Comparison of ENCODE assay signal across 8 cellular contexts in the genomic region with DNA sequence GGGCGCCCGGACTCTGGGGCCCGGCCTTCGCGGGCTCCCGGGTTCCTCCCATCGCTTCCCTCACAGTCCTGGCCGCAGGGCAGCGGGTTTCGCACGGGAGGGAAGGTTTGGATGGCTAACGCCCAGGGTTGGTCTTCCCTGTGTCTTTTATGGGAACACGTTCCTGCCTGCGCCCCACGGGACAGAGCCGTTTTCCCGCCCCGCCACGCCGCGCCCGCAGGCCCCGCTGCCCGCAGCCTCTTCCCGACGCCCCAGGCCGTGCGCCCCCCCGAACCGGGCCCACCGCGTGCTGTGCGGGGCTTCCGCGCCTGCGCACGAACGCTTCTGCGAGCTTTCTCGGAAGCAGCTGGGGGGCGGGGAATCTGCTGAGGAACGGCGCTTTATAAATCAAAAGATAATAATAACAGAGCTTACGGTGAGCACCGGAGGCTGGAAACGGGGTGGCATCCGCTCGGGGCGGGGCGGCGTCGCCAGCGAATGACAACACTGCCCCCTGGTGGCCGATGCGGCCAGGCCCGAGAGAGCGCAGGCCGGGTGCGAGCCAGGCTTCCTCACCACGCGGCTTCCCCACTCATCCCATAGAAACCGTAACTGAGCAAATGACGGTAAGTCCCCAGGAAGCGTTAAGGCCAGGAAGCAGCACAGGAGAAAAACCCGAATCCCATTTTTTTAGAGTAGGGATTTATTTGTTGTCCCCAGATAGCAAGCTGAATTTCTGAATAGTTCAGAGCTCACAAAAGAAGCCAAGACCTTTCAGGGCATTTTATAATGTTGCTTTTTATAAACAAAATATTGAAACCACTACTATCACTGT.
DNase-seq lines count a peak whose midpoint lies in the region; TF ChIP-seq lines count a peak whose summit lies in the region.

No MANE protein-coding gene starts in this region.

- peak; percentile 77 for TF ChIP-seq CTCF in OCI-LY3 (IDR thresholded peaks at IDR 0.05; ENCODE audit: low read depth, low read length)

- H3K4me3 ChIP-seq in HUES48 (ENCODE audit: low read depth, low read length) (peak overlapping the region; percentile 45; the same call in 1 of the 2 replicates), OCI-LY3 (ENCODE audit: low read length) (peak overlapping the region; percentile 60), esophagus (ENCODE audit: low read depth in 1 of 2, low read length in 2 of 2) (peak overlapping the region; percentile 35 to 46), mucosa of rectum (ENCODE audit: low read length in 2 of 2) (peak overlapping the region; percentile 56 to 60)

- H3K27me3 ChIP-seq in HUES48 (ENCODE audit: control insufficient read depth, insufficient read depth, low read length) (peaks cover 10% of the 10 kb centered on the region), OCI-LY3 (ENCODE audit: low read depth, low read length) (no peaks in the 10 kb centered on the region), esophagus (ENCODE audit: control insufficient read depth in 1 of 2, insufficient read depth in 2 of 2, low read length in 2 of 2) (no peaks in the 10 kb centered on the region), mucosa of rectum (ENCODE audit: control insufficient read depth in 2 of 2, insufficient read depth in 2 of 2, low read length in 2 of 2) (no peaks in the 10 kb centered on the region)

- peak overlapping the region; percentile 80 for H3K4me2 ChIP-seq in OCI-LY3 (ENCODE audit: low read length)

- H3K4me1 ChIP-seq in HUES48 (ENCODE audit: control insufficient read depth, insufficient read depth, low read length): peaks cover 8% of the 10 kb centered on the region
- peaks cover 4% of the 10 kb centered on the region; the same call in 1 of the 2 replicates for H3K4me1 ChIP-seq in OCI-LY3 (ENCODE audit: low read length)
- H3K4me1 ChIP-seq in esophagus (ENCODE audit: control insufficient read depth in 2 of 2, insufficient read depth in 2 of 2, low read length in 1 of 2): peaks cover 2 to 6% of the 10 kb centered on the region in 2 donors
- peaks cover 0 to 2% of the 10 kb centered on the region in 2 donors for H3K4me1 ChIP-seq in mucosa of rectum (ENCODE audit: control insufficient read depth in 2 of 2, insufficient read depth in 2 of 2, low read length in 2 of 2)

- H3K27ac ChIP-seq in HUES48 (ENCODE audit: low read depth, low read length) (no peak overlapping the region), OCI-LY3 (ENCODE audit: low read length) (no peak overlapping the region), esophagus (ENCODE audit: low read depth in 2 of 2, low read length in 1 of 2) (peak overlapping the region; percentile 26 to 68), mucosa of rectum (ENCODE audit: low read depth in 2 of 2, low read length in 2 of 2) (no peak overlapping the region)

- H3K36me3 ChIP-seq in HUES48 (ENCODE audit: control insufficient read depth, insufficient read depth, low read length) (no peaks in the 10 kb centered on the region), OCI-LY3 (replicated peaks; ENCODE audit: low read depth, low read length) (no peaks in the 10 kb centered on the region), esophagus (ENCODE audit: control insufficient read depth in 2 of 2, insufficient read depth in 2 of 2, low read length in 1 of 2) (no peaks in the 10 kb centered on the region), mucosa of rectum (ENCODE audit: control insufficient read depth in 2 of 2, insufficient read depth in 2 of 2, low read length in 2 of 2) (no peaks in the 10 kb centered on the region)

- DNase-seq in AG20443 (ENCODE audit: low spot score) (peak; percentile 91), GM19240 (ENCODE audit: insufficient read length, low spot score) (peak; percentile 50), activated T-cell treated with anti-CD3 and anti-CD28 coated beads for 48 hours (ENCODE audit: low read depth) (peak; percentile 78)
- DNase-seq in stimulated activated CD8-positive, alpha-beta memory T cell treated with anti-CD3 and anti-CD28 coated beads, Interleukin-4, amount 100 ng/mL, for 1 hour (ENCODE audit: low read depth in 2 of 2, low spot score in 1 of 2): peak; percentile 68 to 69

- H3K79me2 ChIP-seq in OCI-LY3 (ENCODE audit: low read length): no peaks in the 10 kb centered on the region

- WGBS in esophagus, 2 donors: 2% methylated on average over 65 of the region's 65 CpGs

- H2AFZ ChIP-seq in OCI-LY3 (ENCODE audit: low read depth, low read length): peak overlapping the region; percentile 92

- H3K9me3 ChIP-seq in HUES48 (ENCODE audit: control insufficient read depth, insufficient read depth, low read length) (no peaks in the 10 kb centered on the region), OCI-LY3 (ENCODE audit: insufficient read depth, low read length) (no peaks in the 10 kb centered on the region), esophagus (ENCODE audit: control insufficient read depth in 2 of 2, insufficient read depth in 1 of 2, low read depth in 1 of 2, low read length in 1 of 2) (no peaks in the 10 kb centered on the region), mucosa of rectum (ENCODE audit: control insufficient read depth in 2 of 2, low read length in 2 of 2) (no peaks in the 10 kb centered on the region)

- H3K9ac ChIP-seq in HUES48 (ENCODE audit: low read depth, low read length): no peak overlapping the region
- H3K9ac ChIP-seq in OCI-LY3 (ENCODE audit: low read length): peak overlapping the region; percentile 32; the same call in 1 of the 2 replicates
- H3K9ac ChIP-seq in mucosa of rectum (ENCODE audit: low read depth in 1 of 2, low read length in 2 of 2): peak overlapping the region; percentile 47 to 53

- H4K20me1 ChIP-seq in OCI-LY3 (ENCODE audit: insufficient read depth, low read length): no peaks in the 10 kb centered on the region

Comparison
In these comparisons a context has a peak if more than half of its experiments do, and no peak if none do; other contexts are left out.
1. H3K27ac ChIP-seq: peak in esophagus (2 of 2); none in HUES48 (single experiment), OCI-LY3 (single experiment) and mucosa of rectum (0 of 2).
2. Peak in every context shown above with its lines, with median percentiles within 50 percentile points of each other: DNase-seq and H3K4me3 ChIP-seq.